Comparison of ENCODE assay signal across 8 cellular contexts in genomic region chr19:45492627-45493470, GRCh38. TPM values are rescaled to one million over a fixed set of nuclear protein-coding genes. Genes with fewer than 3 reads are reported as not detected.
DNase-seq lines count a peak whose midpoint lies in the region; ATAC-seq, FAIRE-seq and TF ChIP-seq lines count a peak whose summit lies in the region.

No MANE protein-coding gene starts in this region.

- peak overlapping the region; percentile 59 for H3K4me3 Mint-ChIP-seq in stimulated activated memory B cell treated with anti-CD40 and anti-IgM and Interleukin-4, amounts not matched to agents 10 μg/mL and 1 μg/mL and 100 μg/mL, for 72 hours

- peak overlapping the region; percentile 75 for H3K4me3 ChIP-seq in BJ (ENCODE audit: low read depth, low read length)

- CTCF ChIA-PET in BJ (lab: Yijun Ruan, JAX), result interaction anchor here (0.6 to 23.1 kb wide), 11 partner anchors 7 to 153 kb away, joined by 3 to 764 read pairs (median 3); partner anchors contain the start of gene ERCC1

- ATAC-seq in HG03432 (IDR thresholded peaks at IDR 0.05; ENCODE audit: unreplicated experiment) (peak; percentile 33), GM19397 (IDR thresholded peaks at IDR 0.05; ENCODE audit: unreplicated experiment) (no peak)
- ATAC-seq in stimulated activated memory B cell treated with anti-CD40 and anti-IgM and Interleukin-4, amounts not matched to agents 10 μg/mL and 1 μg/mL and 100 μg/mL, for 72 hours, result no peak

- DNase-seq in BJ (ENCODE audit: low read depth), result peak; percentile 47
- peak; percentile 70 for DNase-seq in astrocyte of the hippocampus (ENCODE audit: low read depth, low spot score)
- peak; percentile 75 for DNase-seq in iPS-NIHi7 (ENCODE audit: extremely low spot score)
- no peak for DNase-seq in SW480 (ENCODE audit: low spot score)
- DNase-seq in D721Med (ENCODE audit: insufficient read length, low spot score), result no peak

- POLR2A ChIA-PET in BJ (lab: Charles Lee), result no interaction called here

- no peaks in the 10 kb centered on the region for H3K36me3 Mint-ChIP-seq in stimulated activated memory B cell treated with anti-CD40 and anti-IgM and Interleukin-4, amounts not matched to agents 10 μg/mL and 1 μg/mL and 100 μg/mL, for 72 hours

- peak overlapping the region; percentile 54 for H3K27ac Mint-ChIP-seq in stimulated activated memory B cell treated with anti-CD40 and anti-IgM and Interleukin-4, amounts not matched to agents 10 μg/mL and 1 μg/mL and 100 μg/mL, for 72 hours

- peaks cover 43% of the 10 kb centered on the region for H3K4me1 Mint-ChIP-seq in stimulated activated memory B cell treated with anti-CD40 and anti-IgM and Interleukin-4, amounts not matched to agents 10 μg/mL and 1 μg/mL and 100 μg/mL, for 72 hours

- TF ChIP-seq CTCF in BJ (IDR thresholded peaks at IDR 0.05; ENCODE audit: insufficient read depth, low read depth, low read length) (no peak), D721Med (IDR thresholded peaks at IDR 0.05; ENCODE audit: insufficient read depth, missing control alignments) (no peak)

- no peaks in the 10 kb centered on the region for H3K9me3 Mint-ChIP-seq in stimulated activated memory B cell treated with anti-CD40 and anti-IgM and Interleukin-4, amounts not matched to agents 10 μg/mL and 1 μg/mL and 100 μg/mL, for 72 hours

- H3K27me3 Mint-ChIP-seq in stimulated activated memory B cell treated with anti-CD40 and anti-IgM and Interleukin-4, amounts not matched to agents 10 μg/mL and 1 μg/mL and 100 μg/mL, for 72 hours, result peaks cover 27% of the 10 kb centered on the region

- H3K36me3 ChIP-seq in BJ (ENCODE audit: control insufficient read depth, insufficient read depth, low read length), result peaks cover 2% of the 10 kb centered on the region; the same call in 1 of the 2 replicates

- H3K27me3 ChIP-seq in BJ (ENCODE audit: control insufficient read depth, insufficient read depth, low read length), result no peaks in the 10 kb centered on the region

- FAIRE-seq in D721Med (lab: Jason Lieb, UNC), result no peak

RNA-seq across cellular contexts. Expression of gene RTN2, which starts 4.0 kb away (rescaled TPM):
- polyA plus RNA-seq in BJ (2011; rRNA removed), result 27.3 and 42.3 TPM in 2 replicates
- 19.1 and 27.1 TPM in 2 replicates for polyA minus RNA-seq in BJ (2011; rRNA and poly(A)+ RNA removed)

RNA-seq across cellular contexts. Expression of gene PPM1N, which starts 5.4 kb away (rescaled TPM):
- 1.0 and 1.2 TPM in 2 replicates for polyA plus RNA-seq in BJ (2011; rRNA removed)
- polyA minus RNA-seq in BJ (2011; rRNA and poly(A)+ RNA removed), result 0.66 TPM in 1 of 2 replicates, not detected in the other

RNA-seq across cellular contexts. Expression of gene VASP, which starts 14.4 kb away (rescaled TPM):
- 110 and 117 TPM in 2 replicates for polyA plus RNA-seq in BJ (2011; rRNA removed)
- polyA minus RNA-seq in BJ (2011; rRNA and poly(A)+ RNA removed), result 119 and 157 TPM in 2 replicates

RNA-seq across cellular contexts. Expression of gene FOSB, which starts 25.1 kb away (rescaled TPM):
- polyA plus RNA-seq in BJ (2011; rRNA removed), result 2.6 and 4.5 TPM in 2 replicates
- 10.1 and 15.8 TPM in 2 replicates for polyA minus RNA-seq in BJ (2011; rRNA and poly(A)+ RNA removed)

Comparison
In these comparisons a context has a peak if more than half of its experiments do, and no peak if none do; other contexts are left out.
1. DNase-seq: peak in BJ (single experiment), astrocyte of the hippocampus (single experiment) and iPS-NIHi7 (single experiment); none in SW480 (single experiment) and D721Med (single experiment).